In the genomic region with DNA sequence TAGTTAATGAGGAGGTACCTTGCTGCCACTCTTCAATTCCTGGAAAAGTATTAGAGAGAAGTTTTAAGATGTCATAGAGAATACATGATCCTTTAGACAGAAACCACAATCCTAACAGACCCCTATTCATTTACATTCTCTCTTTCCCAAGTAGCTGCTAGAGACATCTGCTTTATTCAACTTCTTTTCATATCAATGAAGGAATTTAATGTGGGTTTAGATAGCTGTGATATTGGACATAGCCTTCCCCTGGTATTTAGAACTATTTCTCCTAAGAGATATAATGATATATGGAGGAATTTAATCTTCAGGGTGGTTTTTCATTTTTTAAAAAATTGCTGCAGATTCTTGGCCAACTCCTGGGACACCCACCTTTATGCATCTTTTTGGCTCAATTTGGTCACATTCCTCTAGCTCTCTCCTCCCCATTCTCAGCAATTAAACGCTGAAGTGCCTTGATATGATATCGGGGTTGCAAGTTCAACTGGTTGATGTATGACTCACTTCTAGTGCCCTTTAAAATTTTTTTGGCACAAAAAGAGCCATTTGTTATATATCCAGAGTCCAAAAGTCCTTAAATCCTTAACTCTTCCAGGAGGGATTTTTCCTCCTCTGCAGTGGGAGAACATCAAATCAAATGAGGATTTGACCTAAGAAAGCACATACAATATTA, we compare ENCODE assay signal across 25 cellular contexts. TPM values are rescaled to one million over a fixed set of nuclear protein-coding genes. Genes with fewer than 3 reads are reported as not detected.
A peak's percentile ranks its signal among the peaks of the same experiment; 100 is the strongest.
DNase-seq lines count a peak whose midpoint lies in the region; ATAC-seq, FAIRE-seq and TF ChIP-seq lines count a peak whose summit lies in the region.
"Had no signal": no experiment of that assay in that cellular context is flagged by ENCODE, and none has a peak within 500 bp of the region (broad histone marks: within the 10 kb centered on the region; RNA-seq: fewer than 3 reads in every experiment).

No MANE protein-coding gene starts in this region.

- H4K20me1 ChIP-seq in K562 (replicated peaks; ENCODE audit: control insufficient read depth, insufficient read depth, low read length): no peaks in the 10 kb centered on the region

- no peak overlapping the region for H4K91ac ChIP-seq in mesenchymal stem cell (ENCODE audit: low read length)

- no peak overlapping the region for H2BK12ac ChIP-seq in mesenchymal stem cell (ENCODE audit: low read length in 2 of 2)

- no peak for TF ChIP-seq RAD21 in K562 (CRISPR knock-in tag; conservative IDR thresholded peaks at IDR 0.05 in 1 of 2, IDR thresholded peaks at IDR 0.05 in 1 of 2)

- ATAC-seq in K562 (no peak), GM19324 (IDR thresholded peaks at IDR 0.05; ENCODE audit: low FRiP score, unreplicated experiment) (no peak), HG02678 (IDR thresholded peaks at IDR 0.05; ENCODE audit: unreplicated experiment) (no peak)
- ATAC-seq: activated CD8-positive, alpha-beta T cell treated with anti-CD3 and anti-CD28 coated beads, Interleukin-2, amount 10 ng/mL, durations not matched to agents 7 days and 5 days; natural killer cell had no signal

- H3K18ac ChIP-seq in mesenchymal stem cell (ENCODE audit: low read depth in 1 of 2, low read length in 2 of 2): no peak overlapping the region

- intact Hi-C loops in K562 (cut with micrococcal nuclease): no loop called here

- H3K4me1 Mint-ChIP-seq in HFFc6 (ENCODE audit: low read depth): peaks cover 48% of the 10 kb centered on the region

- no peak overlapping the region for H2BK5ac ChIP-seq in mesenchymal stem cell (ENCODE audit: low read depth, low read length, poor library complexity, severe bottlenecking)

- H2BK15ac ChIP-seq in mesenchymal stem cell (ENCODE audit: low read depth, poor library complexity, severe bottlenecking): no peak overlapping the region

- in situ Hi-C loops in K562 (cut with MboI) (no loop called here), HAP-1 (cut with MboI; ENCODE audit: low sequenced_read_pairs) (no loop called here)

- H3K27me3 ChIP-seq in ACC112 (ENCODE audit: insufficient read depth, low read length) (no peaks in the 10 kb centered on the region), K562 (ENCODE audit: control insufficient read depth in 2 of 2, insufficient read depth in 2 of 2, low read length in 2 of 2) (no peaks in the 10 kb centered on the region), mesenchymal stem cell (ENCODE audit: control insufficient read depth in 1 of 2, insufficient read depth in 1 of 2, low read length in 2 of 2) (no peaks in the 10 kb centered on the region), HAP-1 (ENCODE audit: low read depth) (no peaks in the 10 kb centered on the region)
- H3K27me3 ChIP-seq: ascending aorta, pancreas had no signal

- WGBS in K562 (ENCODE audit: insufficient coverage, low coverage, missing lambda C conversion rate): 0% methylated on average over 2 of the region's 2 CpGs
- no CpG with 5 or more reads among the region's 2 CpGs for WGBS in mesenchymal stem cell

- H3K9me3 ChIP-seq in K562 (replicated peaks; ENCODE audit: control insufficient read depth, insufficient read depth, low read depth, low read length) (no peaks in the 10 kb centered on the region), mesenchymal stem cell (ENCODE audit: control insufficient read depth, low read length) (no peaks in the 10 kb centered on the region), HAP-1 (no peaks in the 10 kb centered on the region)
- H3K9me3 ChIP-seq: ascending aorta, left ventricle myocardium inferior, pancreas, tibial nerve had no signal

- H2AFZ ChIP-seq in ACC112 (ENCODE audit: low read length, unreplicated experiment) (no peak overlapping the region), K562 (ENCODE audit: low read depth, low read length) (no peak overlapping the region), mesenchymal stem cell (ENCODE audit: low read depth, low read length) (no peak overlapping the region)

- no peak overlapping the region for H3K4ac ChIP-seq in mesenchymal stem cell (ENCODE audit: low read depth in 1 of 2, low read length in 2 of 2)

- H3K4me1 ChIP-seq in ACC112 (ENCODE audit: control insufficient read depth, insufficient read depth, low read length, unreplicated experiment) (peaks cover 30% of the 10 kb centered on the region), K562 (replicated peaks in 1 of 2; ENCODE audit: control insufficient read depth in 2 of 2, insufficient read depth in 2 of 2, low read length in 2 of 2) (peaks cover 12 to 21% of the 10 kb centered on the region in 2 experiments; a peak in 4 of 5 replicates), mesenchymal stem cell (ENCODE audit: control insufficient read depth, insufficient read depth, low read depth, low read length) (no peaks in the 10 kb centered on the region), HAP-1 (no peaks in the 10 kb centered on the region)
- H3K4me1 ChIP-seq: ascending aorta, left ventricle myocardium inferior, pancreas had no signal

- TF ChIP-seq EP300 in K562 (IDR thresholded peaks at IDR 0.05; ENCODE audit: low read length): no peak

- H3K4me2 ChIP-seq in K562 (ENCODE audit: insufficient read depth, low read length) (no peak overlapping the region), mesenchymal stem cell (ENCODE audit: low read length, poor library complexity, severe bottlenecking) (no peak overlapping the region)
- H3K4me2 ChIP-seq: smooth muscle cell had no signal

- H2BK120ac ChIP-seq in mesenchymal stem cell (ENCODE audit: low read depth, low read length): no peak overlapping the region

- no peaks in the 10 kb centered on the region for H3K79me1 ChIP-seq in mesenchymal stem cell (replicated peaks; ENCODE audit: low read length, poor library complexity, severe bottlenecking)

- POLR2A ChIA-PET in K562 (lab: Yijun Ruan, JAX): interaction anchor here (0.7 to 1.6 kb wide), 2 partner anchors 14 to 54 kb away, joined by 3 to 4 read pairs; no protein-coding TSS in a partner anchor

- H2AK5ac ChIP-seq in mesenchymal stem cell (ENCODE audit: low read length, severe bottlenecking): no peak overlapping the region

- H3K27ac ChIP-seq in ACC112 (ENCODE audit: low read depth, low read length): peak overlapping the region; percentile 13; the same call in 1 of the 2 replicates
- H3K27ac ChIP-seq in K562 (ENCODE audit: extremely low read depth, low read depth, low read length): no peak overlapping the region
- no peak overlapping the region for H3K27ac ChIP-seq in mesenchymal stem cell (ENCODE audit: low read length, poor library complexity, severe bottlenecking)
- H3K27ac ChIP-seq: ascending aorta, C4-2B, left ventricle myocardium inferior, pancreas, tibial nerve had no signal

- no peaks in the 10 kb centered on the region; the same call in 1 of the 2 replicates for H3K36me3 Mint-ChIP-seq in HFFc6 (ENCODE audit: low read depth)
- H3K36me3 Mint-ChIP-seq: natural killer cell had no signal

- H3K4me3 ChIP-seq in ACC112 (ENCODE audit: low read depth, low read length) (no peak overlapping the region), K562 (no peak overlapping the region), mesenchymal stem cell (ENCODE audit: insufficient read depth in 1 of 2, low read depth in 1 of 2, low read length in 2 of 2) (no peak overlapping the region), HAP-1 (no peak overlapping the region)
- H3K4me3 ChIP-seq: ascending aorta, left ventricle myocardium inferior, pancreas, smooth muscle cell, tibial nerve had no signal

- H3K4me3 Mint-ChIP-seq in HFFc6: peak overlapping the region; percentile 26
- H3K4me3 Mint-ChIP-seq: activated CD8-positive, alpha-beta T cell treated with anti-CD3 and anti-CD28 coated beads, Interleukin-2, amount 10 ng/mL, durations not matched to agents 7 days and 5 days; activated naive CD8-positive, alpha-beta T cell treated with anti-CD3 and anti-CD28 coated beads for 36 hours; natural killer cell had no signal

- H3K79me2 ChIP-seq in ACC112 (ENCODE audit: control insufficient read depth, insufficient read depth, low read length, unreplicated experiment): no peaks in the 10 kb centered on the region
- 0 out of 3 replicates have a peak, but pooled peaks cover 2% of the 10 kb centered on the region for H3K79me2 ChIP-seq in K562 (ENCODE audit: control insufficient read depth, insufficient read depth, low read length)

- BruUV-seq in K562 (replicated peaks; lab: Mats Ljungman, UMichigan): no TSS peak

- TF ChIP-seq CTCF in HFFc6 (IDR thresholded peaks at IDR 0.05): no peak
- TF ChIP-seq CTCF in K562 (IDR thresholded peaks at IDR 0.05 in 2 of 3, conservative IDR thresholded peaks at IDR 0.05 in 1 of 3; ENCODE audit: insufficient read depth in 2 of 3, low read depth in 1 of 3, low read length in 3 of 3): no peak

- no peak for DNase-seq in HFFc6
- DNase-seq in K562 (ENCODE audit: extremely low read depth in 1 of 4, low spot score in 3 of 4): peak in 1 of 4 experiments; percentile 16
- no peak for DNase-seq in mesenchymal stem cell
- no peak for DNase-seq in HAP-1 (ENCODE audit: low spot score in 2 of 2)
- DNase-seq: activated CD4-positive, CD25-positive, alpha-beta regulatory T cell treated with anti-CD3 and anti-CD28 coated beads, Interleukin-2, amount 50 U/mL, for 72 hours; activated CD8-positive, alpha-beta T cell treated with anti-CD3 and anti-CD28 coated beads, Interleukin-2, amount 10 ng/mL, durations not matched to agents 7 days and 5 days; activated effector memory CD4-positive, alpha-beta T cell treated with Interleukin-2 at 50 U/mL for 16 hours; activated naive CD8-positive, alpha-beta T cell treated with anti-CD3 and anti-CD28 coated beads for 36 hours; dermis blood vessel endothelial cell; Karpas-422; left ventricle myocardium inferior; natural killer cell; NCI-H1694; NCI-H510A; pancreas; retina; SHP77; stimulated activated CD4-positive, alpha-beta T cell treated with anti-CD3 and anti-CD28 coated beads, Interleukin-1b, Interleukin-23, amount 100 ng/mL, for 48 hours had no signal

- CTCF ChIA-PET in K562 (lab: Yijun Ruan, JAX; ENCODE audit: low intra/inter-chr PET ratio): no interaction called here

- H3K27ac Mint-ChIP-seq in HFFc6: peak overlapping the region; percentile 12
- H3K27ac Mint-ChIP-seq: activated CD8-positive, alpha-beta T cell treated with anti-CD3 and anti-CD28 coated beads, Interleukin-2, amount 10 ng/mL, durations not matched to agents 7 days and 5 days; activated naive CD8-positive, alpha-beta T cell treated with anti-CD3 and anti-CD28 coated beads for 36 hours had no signal

- no peak for FAIRE-seq in K562 (lab: Jason Lieb, UNC)
- FAIRE-seq: pancreas had no signal

- TF ChIP-seq POLR2A in K562 (conservative IDR thresholded peaks at IDR 0.05): no peak

- H3K9ac ChIP-seq in K562 (ENCODE audit: insufficient read depth in 1 of 2, low read depth in 2 of 2, low read length in 2 of 2) (no peak overlapping the region), mesenchymal stem cell (ENCODE audit: low read length) (peak overlapping the region; percentile 37)

- no peak overlapping the region for H3K23ac ChIP-seq in mesenchymal stem cell (ENCODE audit: low read length in 2 of 2)

- no peaks in the 10 kb centered on the region for H3K9me3 Mint-ChIP-seq in HFFc6
- H3K9me3 Mint-ChIP-seq: activated naive CD8-positive, alpha-beta T cell treated with anti-CD3 and anti-CD28 coated beads for 36 hours; natural killer cell had no signal

- no peak overlapping the region for H3K14ac ChIP-seq in mesenchymal stem cell (ENCODE audit: low read length in 2 of 2)

- no peaks in the 10 kb centered on the region; the same call in none of the 2 replicates for H3K27me3 Mint-ChIP-seq in HFFc6 (ENCODE audit: insufficient read depth)
- H3K27me3 Mint-ChIP-seq: activated naive CD8-positive, alpha-beta T cell treated with anti-CD3 and anti-CD28 coated beads for 36 hours had no signal

- no peak overlapping the region for H4K8ac ChIP-seq in mesenchymal stem cell (ENCODE audit: low read length)

- H3K9me1 ChIP-seq in K562 (ENCODE audit: control insufficient read depth, insufficient read depth, low read length): no peaks in the 10 kb centered on the region

- H3K36me3 ChIP-seq in ACC112 (ENCODE audit: insufficient read depth, low read length) (no peaks in the 10 kb centered on the region), K562 (ENCODE audit: control insufficient read depth, insufficient read depth, low read length) (peaks cover 51% of the 10 kb centered on the region), mesenchymal stem cell (ENCODE audit: control insufficient read depth in 1 of 2, insufficient read depth in 2 of 2, low read depth in 1 of 2, low read length in 2 of 2) (peaks cover 0 to 7% of the 10 kb centered on the region in 2 experiments), HAP-1 (replicated peaks) (no peaks in the 10 kb centered on the region)
- H3K36me3 ChIP-seq: left ventricle myocardium inferior, pancreas had no signal

RNA-seq across cellular contexts. Expression of a gene that starts 57.6 kb away (rescaled TPM):
- total RNA-seq in HFFc6 (2021; fragmentation: NEBNext Ultra II Directional; extraction: Animal tissue kit (Norgen Biotek cat#: 25700)): 10 to 100 TPM; 16.2 to 18.2 (median 17.7) TPM
- total RNA-seq in K562 (2011; cell fraction: chromatin; rRNA removed; ENCODE audit: low replicate concordance): 20.0 and 87.2 TPM in 2 replicates
- 9.2 and 16.3 TPM in 2 replicates for total RNA-seq in K562 (2011; cell fraction: nucleolus; rRNA removed)
- total RNA-seq in K562 (2011; cell fraction: nucleoplasm; rRNA removed): 24.5 and 31.0 TPM in 2 replicates
- total RNA-seq in K562 (2014; rRNA removed) (49.4 and 52.5 TPM in 2 replicates), K562 (2014; rRNA removed; fragmentation: Illumina TruSeq; extraction: Trizol) (74.8 and 86.1 TPM in 2 replicates), K562 (2015; rRNA removed; fragmentation: Illumina TruSeq; extraction: Trizol) (67.4 and 77.8 TPM in 2 replicates), K562 (2021) (56.8 and 58.5 TPM in 2 replicates)
- polyA plus RNA-seq in K562 (2011; rRNA removed) (38.4 and 50.9 TPM in 2 replicates), K562 (2014; fragmentation: Illumina TruSeq; extraction: Trizol) (47.5 and 55.3 TPM in 2 replicates), K562 (2014; fragmentation: Nextera tagmentation; extraction: Ambion mirVana) (10 to 100 TPM; 42.2 to 46.4 TPM), K562 (2014; rRNA removed) (41.8 and 42.5 TPM in 2 replicates)
- polyA plus RNA-seq in K562 (2011; cell fraction: cytosol; rRNA removed): 8.6 and 17.2 TPM in 2 replicates
- polyA plus RNA-seq in K562 (2011; cell fraction: nucleus; rRNA removed): 18.1 and 40.4 TPM in 2 replicates
- polyA plus RNA-seq in K562 (2012): 58.3 and 63.2 TPM in 2 replicates
- 101 and 110 TPM in 2 replicates for polyA minus RNA-seq in K562 (2011; rRNA and poly(A)+ RNA removed)
- polyA minus RNA-seq in K562 (2011; cell fraction: cytosol; rRNA and poly(A)+ RNA removed): 25.4 and 37.8 TPM in 2 replicates
- polyA minus RNA-seq in K562 (2011; cell fraction: nucleus; rRNA and poly(A)+ RNA removed): 16.6 and 34.4 TPM in 2 replicates
- polyA plus RNA-seq in mesenchymal stem cell (2013, experiment 1 of 2): 9.6 TPM
- polyA plus RNA-seq in mesenchymal stem cell (2013, experiment 2 of 2): 9.6 TPM
